In genomic region chr1:212769372-212770167, GRCh38 we compare ENCODE assay signal across 17 cellular contexts. TPM values are rescaled to one million over a fixed set of nuclear protein-coding genes. Genes with fewer than 3 reads are reported as not detected.
DNase-seq lines count a peak whose midpoint lies in the region; ATAC-seq and TF ChIP-seq lines count a peak whose summit lies in the region.
"Had no signal": no experiment of that assay in that cellular context is flagged by ENCODE, and none has a peak within 500 bp of the region (broad histone marks: within the 10 kb centered on the region; RNA-seq: fewer than 3 reads in every experiment).

No MANE protein-coding gene starts in this region.

- H3K4me3 ChIP-seq in HEK293 (ENCODE audit: low read depth, low read length): no peak overlapping the region
- no peak overlapping the region for H3K4me3 ChIP-seq in lower lobe of right lung
- H3K4me3 ChIP-seq: body of pancreas, sigmoid colon, stomach had no signal

- H3K27ac Mint-ChIP-seq in activated CD4-positive, alpha-beta T cell treated with anti-CD3 and anti-CD28 coated beads, Interleukin-2, amount 10 ng/mL, durations not matched to agents 7 days and 5 days: peak overlapping the region; percentile 76
- H3K27ac Mint-ChIP-seq in activated CD8-positive, alpha-beta T cell treated with anti-CD3 and anti-CD28 coated beads for 36 hours: peak overlapping the region; percentile 68
- H3K27ac Mint-ChIP-seq in chondrocyte (ENCODE audit: unreplicated experiment): no peak overlapping the region

- peaks cover 83% of the 10 kb centered on the region for H3K36me3 Mint-ChIP-seq in activated CD4-positive, alpha-beta T cell treated with anti-CD3 and anti-CD28 coated beads, Interleukin-2, amount 10 ng/mL, durations not matched to agents 7 days and 5 days (ENCODE audit: low read depth)
- H3K36me3 Mint-ChIP-seq in activated CD8-positive, alpha-beta T cell treated with anti-CD3 and anti-CD28 coated beads for 36 hours (ENCODE audit: low read depth): peaks cover 84% of the 10 kb centered on the region
- peaks cover 37% of the 10 kb centered on the region for H3K36me3 Mint-ChIP-seq in chondrocyte (ENCODE audit: low read depth)

- H3K4me1 ChIP-seq in HEK293 (ENCODE audit: control insufficient read depth, insufficient read depth, low read length) (no peaks in the 10 kb centered on the region), lower lobe of right lung (no peaks in the 10 kb centered on the region)
- H3K4me1 ChIP-seq: body of pancreas, stomach had no signal

- POLR2A ChIA-PET in activated CD4-positive, alpha-beta T cell treated with anti-CD3 and anti-CD28 coated beads, Interleukin-2, amount 10 ng/mL, durations not matched to agents 7 days and 5 days (lab: Charles Lee): no interaction called here
- POLR2A ChIA-PET in HEK293 (lab: Yijun Ruan, JAX): no interaction called here
- POLR2A ChIA-PET in activated CD8-positive, alpha-beta T cell treated with anti-CD3 and anti-CD28 coated beads for 36 hours (lab: Charles Lee): interaction anchor here (0.6 to 1.5 kb wide), 5 partner anchors 22 to 158 kb away, joined by 3 to 6 read pairs (median 3); partner anchors contain the start of genes NSL1 and TATDN3

- H3K4me1 Mint-ChIP-seq in activated CD4-positive, alpha-beta T cell treated with anti-CD3 and anti-CD28 coated beads, Interleukin-2, amount 10 ng/mL, durations not matched to agents 7 days and 5 days: peaks cover 47% of the 10 kb centered on the region
- H3K4me1 Mint-ChIP-seq in activated CD8-positive, alpha-beta T cell treated with anti-CD3 and anti-CD28 coated beads for 36 hours (ENCODE audit: low read depth): peaks cover 67% of the 10 kb centered on the region
- peaks cover 3% of the 10 kb centered on the region for H3K4me1 Mint-ChIP-seq in chondrocyte (ENCODE audit: low read depth)

- intact Hi-C loops in activated CD8-positive, alpha-beta T cell treated with anti-CD3 and anti-CD28 coated beads for 36 hours (cut with micrococcal nuclease): loop anchor here (1.0 to 10.0 kb wide), 2 partner anchors 19 to 295 kb away; no protein-coding TSS in a partner anchor
- intact Hi-C loops in lower lobe of right lung (cut with DNase I): no loop called here

- no peak overlapping the region for H3K4me3 Mint-ChIP-seq in activated CD4-positive, alpha-beta T cell treated with anti-CD3 and anti-CD28 coated beads, Interleukin-2, amount 10 ng/mL, durations not matched to agents 7 days and 5 days
- H3K4me3 Mint-ChIP-seq in activated CD8-positive, alpha-beta T cell treated with anti-CD3 and anti-CD28 coated beads for 36 hours: peak overlapping the region; percentile 8
- no peak overlapping the region for H3K4me3 Mint-ChIP-seq in chondrocyte (ENCODE audit: unreplicated experiment)

- H3K36me3 ChIP-seq in HEK293 (ENCODE audit: control insufficient read depth in 2 of 2, insufficient read depth in 1 of 2, low read length in 2 of 2): peaks cover 10 to 18% of the 10 kb centered on the region in 2 experiments
- H3K36me3 ChIP-seq in lower lobe of right lung: peaks cover 2% of the 10 kb centered on the region
- H3K36me3 ChIP-seq: neutrophil had no signal

- TF ChIP-seq CTCF in HEK293 (tag by site-specific recombination; IDR thresholded peaks at IDR 0.05) (no peak), lower lobe of right lung (IDR thresholded peaks at IDR 0.05) (no peak), chondrocyte (IDR thresholded peaks at IDR 0.05) (no peak)
- no peak for TF ChIP-seq CTCF in activated CD8-positive, alpha-beta T cell treated with anti-CD3 and anti-CD28 coated beads for 36 hours (IDR thresholded peaks at IDR 0.05)

- H3K27me3 Mint-ChIP-seq in activated CD4-positive, alpha-beta T cell treated with anti-CD3 and anti-CD28 coated beads, Interleukin-2, amount 10 ng/mL, durations not matched to agents 7 days and 5 days: no peaks in the 10 kb centered on the region
- H3K27me3 Mint-ChIP-seq in activated CD8-positive, alpha-beta T cell treated with anti-CD3 and anti-CD28 coated beads for 36 hours: no peaks in the 10 kb centered on the region
- no peaks in the 10 kb centered on the region for H3K27me3 Mint-ChIP-seq in chondrocyte (ENCODE audit: low read depth)

- peaks cover 2% of the 10 kb centered on the region; the same call in 1 of the 2 replicates for H3K9me3 ChIP-seq in HEK293 (ENCODE audit: control insufficient read depth, insufficient read depth, low read depth, low read length)
- peaks cover 33% of the 10 kb centered on the region for H3K9me3 ChIP-seq in lower lobe of right lung
- H3K9me3 ChIP-seq: neutrophil had no signal

- DNase-seq in activated CD4-positive, alpha-beta T cell treated with anti-CD3 and anti-CD28 coated beads, Interleukin-2, amount 10 ng/mL, durations not matched to agents 7 days and 5 days: no peak
- no peak for DNase-seq in activated CD4-positive, alpha-beta T cell treated with anti-CD3 and anti-CD28 coated beads, Interleukin-2, amount 50 U/mL, for 48 hours
- no peak for DNase-seq in activated CD8-positive, alpha-beta T cell treated with anti-CD3 and anti-CD28 coated beads for 36 hours
- peak; percentile 2 for DNase-seq in myocyte (ENCODE audit: low read depth)
- no peak for DNase-seq in lower lobe of right lung
- DNase-seq in chondrocyte (ENCODE audit: low spot score): no peak
- no peak for DNase-seq in SKM-1 treated with dmso at 0.1 percent for 144 hours (lab: John Stamatoyannopoulos, UW; ENCODE audit: unreplicated experiment)
- DNase-seq: body of pancreas, GDM1, hypothalamus, NCI-H1092 treated with DMSO at 0.1 percent for 48 hours, NCI-H345, sigmoid colon, stomach had no signal

- CTCF ChIA-PET in activated CD4-positive, alpha-beta T cell treated with anti-CD3 and anti-CD28 coated beads, Interleukin-2, amount 10 ng/mL, durations not matched to agents 7 days and 5 days (lab: Charles Lee): interaction anchor here (0.6 to 2.6 kb wide), 9 partner anchors 10 to 292 kb away, joined by 3 to 7 read pairs (median 4); no protein-coding TSS in a partner anchor
- CTCF ChIA-PET in HEK293 (lab: Yijun Ruan, JAX): interaction anchor here (0.6 to 1.9 kb wide), 7 partner anchors 8 to 292 kb away, joined by 3 to 17 read pairs (median 5); no protein-coding TSS in a partner anchor
- CTCF ChIA-PET in activated CD8-positive, alpha-beta T cell treated with anti-CD3 and anti-CD28 coated beads for 36 hours (lab: Charles Lee): interaction anchor here (0.9 to 3.6 kb wide), 11 partner anchors 13 to 314 kb away, joined by 3 to 17 read pairs (median 4); no protein-coding TSS in a partner anchor

- H3K27me3 ChIP-seq in lower lobe of right lung (ENCODE audit: low read depth): no peaks in the 10 kb centered on the region
- H3K27me3 ChIP-seq: body of pancreas, neutrophil, sigmoid colon, stomach had no signal

- H3K9me3 Mint-ChIP-seq in activated CD4-positive, alpha-beta T cell treated with anti-CD3 and anti-CD28 coated beads, Interleukin-2, amount 10 ng/mL, durations not matched to agents 7 days and 5 days: peaks cover 46% of the 10 kb centered on the region
- H3K9me3 Mint-ChIP-seq in activated CD8-positive, alpha-beta T cell treated with anti-CD3 and anti-CD28 coated beads for 36 hours: peaks cover 40% of the 10 kb centered on the region
- peaks cover 40% of the 10 kb centered on the region for H3K9me3 Mint-ChIP-seq in chondrocyte (ENCODE audit: low read depth)

- H3K27ac ChIP-seq in HEK293 (ENCODE audit: extremely low read depth, low read depth, low read length) (no peak overlapping the region), lower lobe of right lung (no peak overlapping the region)
- H3K27ac ChIP-seq: body of pancreas, neutrophil, sigmoid colon, stomach had no signal

- peak; percentile 91 for ATAC-seq in activated CD8-positive, alpha-beta T cell treated with anti-CD3 and anti-CD28 coated beads for 36 hours
- no peak for ATAC-seq in lower lobe of right lung
- ATAC-seq: body of pancreas, HCT116 had no signal

TF ChIP-seq in HEK293, 187 proteins besides CTCF, POLR2A, EP300 and RAD21:
- TF ChIP-seq ZNF610 (tag by site-specific recombination; IDR thresholded peaks at IDR 0.05; ENCODE audit: borderline replicate concordance) (no peak), ZNF549 (tag by site-specific recombination; IDR thresholded peaks at IDR 0.05) (no peak), TRIM28 (IDR thresholded peaks at IDR 0.05; ENCODE audit: borderline replicate concordance, low read length) (peak; percentile 42; the same call in 1 of the 2 replicates), ZNF174 (tag by site-specific recombination; IDR thresholded peaks at IDR 0.05) (no peak), ZNF221 (tag by site-specific recombination; IDR thresholded peaks at IDR 0.05; ENCODE audit: borderline replicate concordance) (0 out of 2 replicates have a peak, but pooled peaks have one; percentile 61), SETDB1 (IDR thresholded peaks at IDR 0.05; ENCODE audit: insufficient read length, low read length) (peak; percentile 98), ZNF585B (tag by site-specific recombination; IDR thresholded peaks at IDR 0.05) (peak; percentile 4; the same call in 1 of the 2 replicates)

RNA-seq across cellular contexts. Expression of gene NSL1, which starts 22.0 kb away (rescaled TPM):
- total RNA-seq in activated CD4-positive, alpha-beta T cell treated with anti-CD3 and anti-CD28 coated beads, Interleukin-2, amount 10 ng/mL, durations not matched to agents 7 days and 5 days: 10 to 100 TPM; 42.8 to 46.0 TPM
- total RNA-seq in activated CD8-positive, alpha-beta T cell treated with anti-CD3 and anti-CD28 coated beads for 36 hours: 10 to 100 TPM; 29.6 to 34.9 TPM
- total RNA-seq in myocyte (17.5 and 23.8 TPM in 2 replicates), lower lobe of right lung (30.8 TPM), chondrocyte (20.0 to 31.9 TPM (median 22.8 TPM) in 3 replicates)
- 15.2 TPM for polyA plus RNA-seq in myocyte (2012)

RNA-seq across cellular contexts. Expression of gene TATDN3, which starts 22.1 kb away (rescaled TPM):
- 10 to 100 TPM; 15.3 to 17.4 TPM for total RNA-seq in activated CD4-positive, alpha-beta T cell treated with anti-CD3 and anti-CD28 coated beads, Interleukin-2, amount 10 ng/mL, durations not matched to agents 7 days and 5 days
- 10 to 100 TPM; 17.4 to 24.2 TPM for total RNA-seq in activated CD8-positive, alpha-beta T cell treated with anti-CD3 and anti-CD28 coated beads for 36 hours
- total RNA-seq in myocyte (11.9 and 33.5 TPM in 2 replicates), lower lobe of right lung (12.3 TPM), chondrocyte (9.6 to 12.2 TPM (median 11.3 TPM) in 3 replicates)
- 10.4 TPM for polyA plus RNA-seq in myocyte (2012)
